In the genomic region with DNA sequence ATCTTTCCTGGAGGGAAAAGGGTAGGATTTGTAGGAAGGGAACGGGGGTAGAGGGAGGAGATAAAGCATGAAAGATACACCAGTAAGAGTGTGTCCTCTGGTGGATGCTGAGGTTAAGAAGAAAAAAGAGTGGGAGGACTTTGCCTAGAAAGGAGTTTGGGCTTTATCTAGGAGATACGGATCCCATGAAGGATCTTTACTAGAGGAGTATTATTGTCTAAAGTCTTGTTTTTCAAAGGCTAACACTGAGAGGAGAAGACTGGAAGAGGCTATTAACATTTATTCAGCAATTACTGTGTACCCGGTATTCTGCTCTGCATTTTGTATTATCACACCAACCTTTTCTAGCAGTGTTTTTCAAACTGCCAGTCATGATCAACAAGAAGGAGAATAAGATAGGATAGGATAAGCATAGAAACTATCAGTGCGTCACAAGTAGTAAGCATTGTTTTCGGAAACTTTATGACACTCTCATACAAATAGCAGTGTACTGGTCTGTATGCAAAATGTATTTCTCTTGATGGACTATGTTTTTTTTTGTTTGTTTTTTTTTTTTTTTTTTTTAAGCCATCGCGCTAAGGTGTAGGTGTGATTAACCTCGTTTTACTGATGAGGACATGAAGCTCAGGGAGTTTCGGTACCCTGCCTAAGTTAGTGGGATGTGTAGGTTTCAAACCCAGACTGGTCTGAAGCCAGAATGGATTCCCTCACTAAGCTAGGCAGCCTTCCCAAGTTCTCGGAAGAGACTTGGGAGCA, we compare ENCODE assay signal across 8 cellular contexts. TPM values are rescaled to one million over a fixed set of nuclear protein-coding genes. Genes with fewer than 3 reads are reported as not detected.
DNase-seq lines count a peak whose midpoint lies in the region; ATAC-seq, FAIRE-seq and TF ChIP-seq lines count a peak whose summit lies in the region.

No MANE protein-coding gene starts in this region.

- WGBS in hepatocyte (ENCODE audit: low lambda C conversion rate, missing lambda C conversion rate): 43% methylated on average over 10 of the region's 10 CpGs
- WGBS in small intestine, 3 donors: 18 to 33% (median 25%) methylated on average over 10 of the region's 10 CpGs

- H3K9me3 ChIP-seq in hepatocyte (ENCODE audit: low read depth) (no peaks in the 10 kb centered on the region), small intestine (ENCODE audit: control insufficient read depth, low read depth) (no peaks in the 10 kb centered on the region)

- H4K20me1 ChIP-seq in hepatocyte (ENCODE audit: insufficient read depth, poor library complexity, severe bottlenecking): no peaks in the 10 kb centered on the region

- peaks cover 42% of the 10 kb centered on the region for H3K4me1 Mint-ChIP-seq in activated CD8-positive, alpha-beta T cell treated with anti-CD3 and anti-CD28 coated beads for 36 hours (ENCODE audit: low read depth)

- DNase-seq in HFF-Myc (ENCODE audit: extremely low read depth, low read depth): no peak
- no peak for DNase-seq in activated CD8-positive, alpha-beta T cell treated with anti-CD3 and anti-CD28 coated beads for 36 hours
- DNase-seq in hepatocyte (ENCODE audit: low spot score): no peak
- peak; percentile 53 for DNase-seq in small intestine
- DNase-seq in activated CD4-positive, CD25-positive, alpha-beta regulatory T cell (lab: John Stamatoyannopoulos, UW): no peak
- DNase-seq in head of caudate nucleus: no peak
- DNase-seq in stimulated activated CD4-positive, alpha-beta T cell treated with anti-CD3 and anti-CD28 coated beads, Interleukin-2, amount 100 ng/mL, for 24 hours: no peak
- no peak for DNase-seq in NCI-H69 (lab: John Stamatoyannopoulos, UW)

- H3K36me3 Mint-ChIP-seq in activated CD8-positive, alpha-beta T cell treated with anti-CD3 and anti-CD28 coated beads for 36 hours (ENCODE audit: low read depth): peaks cover 2% of the 10 kb centered on the region

- TF ChIP-seq CTCF in HFF-Myc (IDR thresholded peaks at IDR 0.05; ENCODE audit: low read depth, low read length, missing control alignments) (no peak), hepatocyte (IDR thresholded peaks at IDR 0.05; ENCODE audit: poor library complexity) (no peak)
- TF ChIP-seq CTCF in activated CD8-positive, alpha-beta T cell treated with anti-CD3 and anti-CD28 coated beads for 36 hours (IDR thresholded peaks at IDR 0.05): no peak

- FAIRE-seq in small intestine (lab: Jason Lieb, UNC): no peak

- H3K79me2 ChIP-seq in hepatocyte: peaks cover 33% of the 10 kb centered on the region

- peak overlapping the region; percentile 96 for H3K27ac Mint-ChIP-seq in activated CD8-positive, alpha-beta T cell treated with anti-CD3 and anti-CD28 coated beads for 36 hours

- H3K4me1 ChIP-seq in hepatocyte (ENCODE audit: insufficient read depth) (peaks cover 13% of the 10 kb centered on the region), small intestine (ENCODE audit: control insufficient read depth in 2 of 2, insufficient read depth in 1 of 2, low read depth in 1 of 2, low read length in 1 of 2) (peaks cover 0 to 11% of the 10 kb centered on the region in 2 donors)

- H3K9me3 Mint-ChIP-seq in activated CD8-positive, alpha-beta T cell treated with anti-CD3 and anti-CD28 coated beads for 36 hours: no peaks in the 10 kb centered on the region

- CTCF ChIA-PET in activated CD8-positive, alpha-beta T cell treated with anti-CD3 and anti-CD28 coated beads for 36 hours (lab: Charles Lee): interaction anchor here (0.9 to 18.8 kb wide), 7 partner anchors 46 to 109 kb away, joined by 3 to 586 read pairs (median 4); a partner anchor contains a TSS

- H3K4me2 ChIP-seq in hepatocyte: peak overlapping the region; percentile 82

- peak overlapping the region; percentile 67 for H2AFZ ChIP-seq in hepatocyte

- H3K36me3 ChIP-seq in hepatocyte (replicated peaks; ENCODE audit: insufficient read depth, low read depth) (no peaks in the 10 kb centered on the region), small intestine (ENCODE audit: control insufficient read depth in 2 of 2, insufficient read depth in 2 of 2, low read length in 2 of 2) (no peaks in the 10 kb centered on the region)

- peak overlapping the region; percentile 95 for H3K4me3 Mint-ChIP-seq in activated CD8-positive, alpha-beta T cell treated with anti-CD3 and anti-CD28 coated beads for 36 hours

- intact Hi-C loops in activated CD8-positive, alpha-beta T cell treated with anti-CD3 and anti-CD28 coated beads for 36 hours (cut with micrococcal nuclease): no loop called here
- intact Hi-C loops in head of caudate nucleus (cut with DNase I): no loop called here

- POLR2A ChIA-PET in activated CD8-positive, alpha-beta T cell treated with anti-CD3 and anti-CD28 coated beads for 36 hours (lab: Charles Lee): interaction anchor here (0.8 to 1.8 kb wide), 21 partner anchors 15 to 153 kb away, joined by 3 to 15 read pairs (median 4); a partner anchor contains a TSS

- H3K9me2 ChIP-seq in hepatocyte (replicated peaks; ENCODE audit: insufficient read depth): no peaks in the 10 kb centered on the region

- H3K27ac ChIP-seq in hepatocyte (peak overlapping the region; percentile 76), small intestine (ENCODE audit: low read depth in 1 of 2, low read length in 1 of 2) (peak overlapping the region in 1 of 2 donors; percentile 91)

- H3K27me3 Mint-ChIP-seq in activated CD8-positive, alpha-beta T cell treated with anti-CD3 and anti-CD28 coated beads for 36 hours: no peaks in the 10 kb centered on the region

- H3K4me3 ChIP-seq in HFF-Myc (replicated peaks; ENCODE audit: low read depth, low read length) (peak overlapping the region; percentile 88), hepatocyte (peak overlapping the region; percentile 21), small intestine (ENCODE audit: low read depth in 1 of 2, low read length in 2 of 2) (peak overlapping the region; percentile 47 to 69)

- ATAC-seq in activated CD8-positive, alpha-beta T cell treated with anti-CD3 and anti-CD28 coated beads for 36 hours: no peak

- H3K27me3 ChIP-seq in hepatocyte (no peaks in the 10 kb centered on the region), small intestine (ENCODE audit: control insufficient read depth in 2 of 2, insufficient read depth in 2 of 2, low read length in 2 of 2) (no peaks in the 10 kb centered on the region)

RNA-seq across cellular contexts. Expression of a gene that starts 1.4 kb away (rescaled TPM):
- total RNA-seq in activated CD8-positive, alpha-beta T cell treated with anti-CD3 and anti-CD28 coated beads for 36 hours: 10 to 100 TPM; 11.5 to 13.2 TPM
- total RNA-seq in hepatocyte: 1.5 and 3.3 TPM in 2 replicates
- 6.7 and 10.6 TPM in 2 replicates for polyA plus RNA-seq in hepatocyte
- 10 to 100 TPM in 2 of 3 donors, 1 to 10 TPM in 1; 8.7 to 13.6 (median 11.6) TPM for polyA plus RNA-seq in small intestine

RNA-seq across cellular contexts. Expression of a gene that starts 43.7 kb away (rescaled TPM):
- under 1 TPM; 0.13 to 0.18 TPM for total RNA-seq in activated CD8-positive, alpha-beta T cell treated with anti-CD3 and anti-CD28 coated beads for 36 hours
- total RNA-seq in hepatocyte: 0.80 and 1.3 TPM in 2 replicates
- 1.3 and 1.7 TPM in 2 replicates for polyA plus RNA-seq in hepatocyte
- polyA plus RNA-seq in small intestine: 1 to 10 TPM; 1.6 to 3.8 (median 2.5) TPM

RNA-seq across cellular contexts. Expression of a gene that starts 46.7 kb away (rescaled TPM):
- 10 to 100 TPM; 41.0 to 42.7 TPM for total RNA-seq in activated CD8-positive, alpha-beta T cell treated with anti-CD3 and anti-CD28 coated beads for 36 hours
- 17.0 and 18.6 TPM in 2 replicates for total RNA-seq in hepatocyte
- polyA plus RNA-seq in hepatocyte: 10.4 and 12.2 TPM in 2 replicates
- 10 to 100 TPM; 10.8 to 20.8 (median 17.4) TPM for polyA plus RNA-seq in small intestine

RNA-seq across cellular contexts. Expression of a gene that starts 53.6 kb away (rescaled TPM):
- total RNA-seq in activated CD8-positive, alpha-beta T cell treated with anti-CD3 and anti-CD28 coated beads for 36 hours: 10 to 100 TPM; 21.0 to 23.8 TPM
- total RNA-seq in hepatocyte: 20.4 and 35.3 TPM in 2 replicates
- 59.8 and 79.0 TPM in 2 replicates for polyA plus RNA-seq in hepatocyte
- polyA plus RNA-seq in small intestine: 100 to 1,000 TPM in 1 of 3 donors, 10 to 100 TPM in 2; 46.0 to 127 (median 81.3) TPM

Comparison
In these comparisons a context has a peak if more than half of its experiments do, and no peak if none do; other contexts are left out.
1. H3K4me3 ChIP-seq: peak in every context shown above with its lines; median percentile 88 in HFF-Myc; 58 in small intestine; 21 in hepatocyte.